ENCODE assay signal across 8 cellular contexts in the genomic region with DNA sequence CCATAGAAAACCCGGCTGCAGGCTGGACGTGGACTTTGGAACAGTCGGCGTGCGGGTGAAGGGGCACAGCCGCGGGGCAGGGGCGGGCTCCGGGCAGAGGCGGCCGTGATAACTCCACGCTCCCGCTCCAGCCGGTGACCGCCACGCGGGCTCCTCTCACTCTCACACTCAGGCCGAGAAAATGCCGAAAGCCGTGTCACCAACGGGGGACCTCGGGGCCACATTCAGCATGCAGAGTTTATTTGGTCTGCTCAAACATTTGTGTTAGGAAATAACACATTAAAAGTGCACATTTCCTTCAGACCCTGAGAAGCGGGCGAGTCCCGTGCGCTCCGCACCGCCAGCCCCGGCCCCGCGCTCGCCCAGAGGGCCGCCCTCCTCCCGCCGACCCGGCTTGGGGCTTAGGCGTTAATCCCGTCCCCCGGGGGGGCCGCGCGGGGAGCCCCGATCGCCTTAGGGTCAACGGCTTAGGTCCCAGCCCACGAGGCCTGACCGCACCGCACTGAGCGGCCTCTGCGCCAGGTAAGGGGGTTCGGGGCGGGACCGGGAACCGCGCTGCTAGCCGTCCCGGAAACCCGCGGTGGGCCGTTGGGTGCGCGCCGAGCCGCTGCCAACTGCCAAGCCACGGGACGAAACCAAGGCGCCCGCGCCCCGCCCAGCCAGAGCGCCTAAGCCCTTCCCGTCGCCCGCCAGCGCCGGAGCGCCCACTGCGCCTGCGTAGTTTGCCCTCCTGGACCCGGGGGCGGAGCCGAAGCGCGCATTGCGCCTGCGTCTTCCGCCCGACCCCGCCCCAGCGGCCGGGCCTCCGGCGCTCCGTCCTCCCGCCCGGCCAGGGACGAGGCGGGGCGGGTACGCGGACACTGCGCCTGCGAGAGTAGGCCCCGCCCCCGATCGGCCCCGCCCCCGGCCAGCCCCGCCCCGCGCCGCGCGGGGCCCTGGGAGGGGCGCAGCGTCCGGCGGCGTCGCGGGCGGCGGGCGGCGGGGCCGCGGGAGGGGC. TPM values are rescaled to one million over a fixed set of nuclear protein-coding genes. Genes with fewer than 3 reads are reported as not detected.
A peak's percentile ranks its signal among the peaks of the same experiment; 100 is the strongest.
DNase-seq lines count a peak whose midpoint lies in the region; ATAC-seq, FAIRE-seq and TF ChIP-seq lines count a peak whose summit lies in the region.

A gene with protein sequence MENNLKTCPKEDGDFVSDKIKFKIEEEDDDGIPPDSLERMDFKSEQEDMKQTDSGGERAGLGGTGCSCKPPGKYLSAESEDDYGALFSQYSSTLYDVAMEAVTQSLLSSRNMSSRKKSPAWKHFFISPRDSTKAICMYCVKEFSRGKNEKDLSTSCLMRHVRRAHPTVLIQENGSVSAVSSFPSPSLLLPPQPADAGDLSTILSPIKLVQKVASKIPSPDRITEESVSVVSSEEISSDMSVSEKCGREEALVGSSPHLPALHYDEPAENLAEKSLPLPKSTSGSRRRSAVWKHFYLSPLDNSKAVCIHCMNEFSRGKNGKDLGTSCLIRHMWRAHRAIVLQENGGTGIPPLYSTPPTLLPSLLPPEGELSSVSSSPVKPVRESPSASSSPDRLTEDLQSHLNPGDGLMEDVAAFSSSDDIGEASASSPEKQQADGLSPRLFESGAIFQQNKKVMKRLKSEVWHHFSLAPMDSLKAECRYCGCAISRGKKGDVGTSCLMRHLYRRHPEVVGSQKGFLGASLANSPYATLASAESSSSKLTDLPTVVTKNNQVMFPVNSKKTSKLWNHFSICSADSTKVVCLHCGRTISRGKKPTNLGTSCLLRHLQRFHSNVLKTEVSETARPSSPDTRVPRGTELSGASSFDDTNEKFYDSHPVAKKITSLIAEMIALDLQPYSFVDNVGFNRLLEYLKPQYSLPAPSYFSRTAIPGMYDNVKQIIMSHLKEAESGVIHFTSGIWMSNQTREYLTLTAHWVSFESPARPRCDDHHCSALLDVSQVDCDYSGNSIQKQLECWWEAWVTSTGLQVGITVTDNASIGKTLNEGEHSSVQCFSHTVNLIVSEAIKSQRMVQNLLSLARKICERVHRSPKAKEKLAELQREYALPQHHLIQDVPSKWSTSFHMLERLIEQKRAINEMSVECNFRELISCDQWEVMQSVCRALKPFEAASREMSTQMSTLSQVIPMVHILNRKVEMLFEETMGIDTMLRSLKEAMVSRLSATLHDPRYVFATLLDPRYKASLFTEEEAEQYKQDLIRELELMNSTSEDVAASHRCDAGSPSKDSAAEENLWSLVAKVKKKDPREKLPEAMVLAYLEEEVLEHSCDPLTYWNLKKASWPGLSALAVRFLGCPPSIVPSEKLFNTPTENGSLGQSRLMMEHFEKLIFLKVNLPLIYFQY (plus strand): TSS at position 947 of the 997 bp plus-strand sequence. CDS start 29,819 bp downstream, outside the sequence.

- TF ChIP-seq CTCF in ovary (IDR thresholded peaks at IDR 0.05) (no peak), thyroid gland (IDR thresholded peaks at IDR 0.05) (no peak)

- peaks cover 22% of the 10 kb centered on the region for H3K4me1 ChIP-seq in ovary (ENCODE audit: insufficient read depth)
- peaks cover 38% of the 10 kb centered on the region in 2 donors for H3K4me1 ChIP-seq in thyroid gland

- peaks cover 4% of the 10 kb centered on the region for H3K36me3 Mint-ChIP-seq in activated naive CD8-positive, alpha-beta T cell treated with anti-CD3 and anti-CD28 coated beads, Interleukin-2, amount 50 U/mL, for 24 hours (ENCODE audit: low read depth)

- DNase-seq in GM12891 (ENCODE audit: insufficient read length, low spot score) (peak; percentile 95), NCI-H1417 (lab: John Stamatoyannopoulos, UW) (peak; percentile 82 to 94 (median 93)), SW480 (ENCODE audit: low spot score) (peak; percentile 87), Right ventricle myocardium superior (peak; percentile 99), ovary (peak; percentile 95 to 99 (median 98)), thyroid gland (peak; percentile 97 to 98)
- DNase-seq in activated naive CD8-positive, alpha-beta T cell treated with anti-CD3 and anti-CD28 coated beads, Interleukin-2, amount 50 U/mL, for 24 hours: peak; percentile 100

- no peak for TF ChIP-seq EP300 in ovary (IDR thresholded peaks at IDR 0.05)

- peaks cover 20% of the 10 kb centered on the region for H3K27me3 Mint-ChIP-seq in activated naive CD8-positive, alpha-beta T cell treated with anti-CD3 and anti-CD28 coated beads, Interleukin-2, amount 50 U/mL, for 24 hours

- H3K36me3 ChIP-seq in ovary: no peaks in the 10 kb centered on the region
- H3K36me3 ChIP-seq in thyroid gland: no peaks in the 10 kb centered on the region

- H3K4me3 Mint-ChIP-seq in activated naive CD8-positive, alpha-beta T cell treated with anti-CD3 and anti-CD28 coated beads, Interleukin-2, amount 50 U/mL, for 24 hours: peak within 1 kb of the TSS; percentile 96

- intact Hi-C loops in Right ventricle myocardium superior (cut with DNase I) (no loop called here), ovary (cut with DNase I) (no loop called here), thyroid gland (cut with DNase I) (loop anchor here (10.0 kb wide), 1 partner anchor 62 kb away; a partner anchor contains a TSS)

- peak; percentile 99 for FAIRE-seq in GM12891 (lab: Jason Lieb, UNC)

- H3K9me3 ChIP-seq in ovary: no peaks in the 10 kb centered on the region
- no peaks in the 10 kb centered on the region for H3K9me3 ChIP-seq in thyroid gland

- peaks cover 39% of the 10 kb centered on the region for H3K4me1 Mint-ChIP-seq in activated naive CD8-positive, alpha-beta T cell treated with anti-CD3 and anti-CD28 coated beads, Interleukin-2, amount 50 U/mL, for 24 hours

- H3K27ac ChIP-seq in ovary (peak within 1 kb of the TSS; percentile 9 to 79), thyroid gland (peak within 1 kb of the TSS; percentile 63 to 95 (median 91))

- peak; percentile 74 for ATAC-seq in HG02763 (IDR thresholded peaks at IDR 0.05; ENCODE audit: unreplicated experiment)
- peak; percentile 85 for ATAC-seq in activated naive CD8-positive, alpha-beta T cell treated with anti-CD3 and anti-CD28 coated beads, Interleukin-2, amount 50 U/mL, for 24 hours
- ATAC-seq in Right ventricle myocardium superior (ENCODE audit: poor library complexity): peak; percentile 98

- TF ChIP-seq POLR2A in GM12891 (IDR thresholded peaks at IDR 0.05; ENCODE audit: low read depth, low read length) (no peak), ovary (IDR thresholded peaks at IDR 0.05) (peak; percentile 64), thyroid gland (IDR thresholded peaks at IDR 0.05) (peak in 1 of 2 donors; percentile 87)

- H3K4me3 ChIP-seq in ovary: peak within 1 kb of the TSS; percentile 86
- peak within 1 kb of the TSS; percentile 65 to 91 (median 72) for H3K4me3 ChIP-seq in thyroid gland (replicated peaks in 1 of 3)

- H3K27me3 ChIP-seq in ovary (no peaks in the 10 kb centered on the region), thyroid gland (peaks cover 18% of the 10 kb centered on the region)

- WGBS in ovary, 3 donors: 0 to 1% (median 1%) methylated on average over 65 to 127 of the region's 127 CpGs
- 2 to 3% methylated on average over 7 to 32 of the region's 127 CpGs for WGBS in thyroid gland, 2 donors

- no peaks in the 10 kb centered on the region for H3K9me3 Mint-ChIP-seq in activated naive CD8-positive, alpha-beta T cell treated with anti-CD3 and anti-CD28 coated beads, Interleukin-2, amount 50 U/mL, for 24 hours

- H3K27ac Mint-ChIP-seq in activated naive CD8-positive, alpha-beta T cell treated with anti-CD3 and anti-CD28 coated beads, Interleukin-2, amount 50 U/mL, for 24 hours: peak within 1 kb of the TSS; percentile 93

TF ChIP-seq in GM12891, 5 proteins besides CTCF, POLR2A, EP300 and RAD21:
- TF ChIP-seq POLR2AphosphoS5 (IDR thresholded peaks at IDR 0.05; ENCODE audit: low read depth, low read length) (peak; percentile 57; the same call in 1 of the 2 replicates), SPI1 (IDR thresholded peaks at IDR 0.05; ENCODE audit: low read depth, low read length) (no peak), TAF1 (IDR thresholded peaks at IDR 0.05; ENCODE audit: low read depth, low read length) (peak; percentile 51)

RNA-seq across cellular contexts. Expression of the gene that starts here (rescaled TPM):
- polyA plus RNA-seq in GM12891 (2012; ENCODE audit: low read depth, missing spikeins): 9.5 TPM
- 3.8 TPM for total RNA-seq in Right ventricle myocardium superior
- total RNA-seq in ovary: 1 to 10 TPM; 5.8 to 9.6 (median 8.5) TPM
- 1 to 10 TPM; 3.5 to 4.8 TPM for polyA plus RNA-seq in ovary
- total RNA-seq in thyroid gland: 10 to 100 TPM in 3 of 4 donors, 1 to 10 TPM in 1; 9.4 to 15.8 (median 10.1) TPM

Comparison
In these comparisons a context has a peak if more than half of its experiments do, and no peak if none do; other contexts are left out.
1. Peak in every context shown above with its lines: DNase-seq, ATAC-seq, H3K4me3 ChIP-seq and H3K27ac ChIP-seq.